Comparison of ENCODE assay signal across 8 cellular contexts in genomic region chr17:16491703-16492612, GRCh38. TPM values are rescaled to one million over a fixed set of nuclear protein-coding genes. Genes with fewer than 3 reads are reported as not detected.
DNase-seq lines count a peak whose midpoint lies in the region; ATAC-seq and TF ChIP-seq lines count a peak whose summit lies in the region.

LRRC75A (minus strand) TSS chr17:16492193; CDS start chr17:16491990, 203 bp downstream.

- TF ChIP-seq POLR2A in esophagus muscularis mucosa (IDR thresholded peaks at IDR 0.05; ENCODE audit: low read depth) = no peak

- DNase-seq in NOMO-1 (lab: John Stamatoyannopoulos, UW; ENCODE audit: unreplicated experiment in 2 of 2) = peak; percentile 58 to 60
- DNase-seq in NOMO-1 treated with dmso at 0.1 percent for 144 hours (lab: John Stamatoyannopoulos, UW; ENCODE audit: unreplicated experiment) = no peak
- DNase-seq in NCI-H2196 (lab: John Stamatoyannopoulos, UW; ENCODE audit: unreplicated experiment) = peak; percentile 32
- DNase-seq in activated T-cell treated with anti-CD3 and anti-CD28 coated beads for 4 hours = peak; percentile 42
- no peak for DNase-seq in esophagus muscularis mucosa (ENCODE audit: extremely low spot score)
- peak; percentile 31 for DNase-seq in naive B cell
- DNase-seq in stimulated activated naive B cell treated with anti-CD40 and anti-IgM and Interleukin-4, amounts not matched to agents 10 μg/mL and 1 μg/mL and 100 μg/mL, for 72 hours = peak; percentile 14
- DNase-seq in NCI-H446 treated with DMSO at 0.1 percent for 48 hours (lab: John Stamatoyannopoulos, UW) = no peak

- H3K9me3 Mint-ChIP-seq in naive B cell = no peaks in the 10 kb centered on the region
- no peaks in the 10 kb centered on the region for H3K9me3 Mint-ChIP-seq in stimulated activated naive B cell treated with anti-CD40 and anti-IgM and Interleukin-4, amounts not matched to agents 10 μg/mL and 1 μg/mL and 100 μg/mL, for 72 hours

- peak within 1 kb of the TSS; percentile 66 to 88 (median 68) for H3K4me3 ChIP-seq in esophagus muscularis mucosa

- peaks cover 14 to 30% (median 20%) of the 10 kb centered on the region in 4 donors for H3K4me1 ChIP-seq in esophagus muscularis mucosa

- no peaks in the 10 kb centered on the region for H3K9me3 ChIP-seq in esophagus muscularis mucosa

- WGBS in esophagus muscularis mucosa = 0% methylated on average over 22 of the region's 134 CpGs

- peak within 1 kb of the TSS in 3 of 6 donors; percentile 30 to 68 (median 39) for H3K27ac Mint-ChIP-seq in naive B cell
- H3K27ac Mint-ChIP-seq in stimulated activated naive B cell treated with anti-CD40 and anti-IgM and Interleukin-4, amounts not matched to agents 10 μg/mL and 1 μg/mL and 100 μg/mL, for 72 hours = no peak within 1 kb of the TSS

- H3K4me3 Mint-ChIP-seq in naive B cell = peak within 1 kb of the TSS; percentile 69 to 89 (median 82)
- H3K4me3 Mint-ChIP-seq in stimulated activated naive B cell treated with anti-CD40 and anti-IgM and Interleukin-4, amounts not matched to agents 10 μg/mL and 1 μg/mL and 100 μg/mL, for 72 hours = peak within 1 kb of the TSS; percentile 73 to 77

- intact Hi-C loops in esophagus muscularis mucosa (cut with DNase I) = no loop called here

- H3K36me3 Mint-ChIP-seq in naive B cell = no peaks in the 10 kb centered on the region
- no peaks in the 10 kb centered on the region for H3K36me3 Mint-ChIP-seq in stimulated activated naive B cell treated with anti-CD40 and anti-IgM and Interleukin-4, amounts not matched to agents 10 μg/mL and 1 μg/mL and 100 μg/mL, for 72 hours

- no peak for TF ChIP-seq EP300 in esophagus muscularis mucosa (IDR thresholded peaks at IDR 0.05)

- no peaks in the 10 kb centered on the region for H3K27me3 ChIP-seq in esophagus muscularis mucosa

- H3K27me3 Mint-ChIP-seq in naive B cell = peaks cover 8 to 53% (median 8%) of the 10 kb centered on the region in 3 donors
- peaks cover 18 to 48% of the 10 kb centered on the region in 2 donors for H3K27me3 Mint-ChIP-seq in stimulated activated naive B cell treated with anti-CD40 and anti-IgM and Interleukin-4, amounts not matched to agents 10 μg/mL and 1 μg/mL and 100 μg/mL, for 72 hours

- TF ChIP-seq CTCF in esophagus muscularis mucosa (IDR thresholded peaks at IDR 0.05) = no peak

- H3K27ac ChIP-seq in esophagus muscularis mucosa (replicated peaks in 1 of 4) = peak within 1 kb of the TSS; percentile 35 to 62 (median 56)

- H3K36me3 ChIP-seq in esophagus muscularis mucosa = no peaks in the 10 kb centered on the region

- peak; percentile 82 for ATAC-seq in naive B cell (ENCODE audit: low read depth in 2 of 2)
- ATAC-seq in stimulated activated naive B cell treated with anti-CD40 and anti-IgM and Interleukin-4, amounts not matched to agents 10 μg/mL and 1 μg/mL and 100 μg/mL, for 72 hours (replicated peaks) = peak; percentile 84 to 86

- peaks cover 3 to 13% (median 9%) of the 10 kb centered on the region in 3 donors for H3K4me1 Mint-ChIP-seq in naive B cell
- peaks cover 6 to 10% of the 10 kb centered on the region in 2 donors for H3K4me1 Mint-ChIP-seq in stimulated activated naive B cell treated with anti-CD40 and anti-IgM and Interleukin-4, amounts not matched to agents 10 μg/mL and 1 μg/mL and 100 μg/mL, for 72 hours

RNA-seq across cellular contexts. Expression of gene LRRC75A, which starts in this region (rescaled TPM):
- 1 to 10 TPM in 2 of 4 donors, under 1 TPM in 2; 0.83 to 3.5 (median 2.0) TPM for total RNA-seq in esophagus muscularis mucosa
- 1 to 10 TPM in 3 of 6 donors, under 1 TPM in 3; 0.21 to 1.9 (median 1.1) TPM for polyA plus RNA-seq in naive B cell (ENCODE audit: low read depth in 6 of 6)

Comparison
In these comparisons a context has a peak if more than half of its experiments do, and no peak if none do; other contexts are left out.
1. DNase-seq: peak in NOMO-1 (2 of 2), NCI-H2196 (single experiment), activated T-cell treated with anti-CD3 and anti-CD28 coated beads for 4 hours (single experiment), naive B cell (single experiment) and stimulated activated naive B cell treated with anti-CD40 and anti-IgM and Interleukin-4, amounts not matched to agents 10 μg/mL and 1 μg/mL and 100 μg/mL, for 72 hours (single experiment); none in NOMO-1 treated with dmso at 0.1 percent for 144 hours (single experiment), esophagus muscularis mucosa (single experiment) and NCI-H446 treated with DMSO at 0.1 percent for 48 hours (single experiment).